ENCODE assay signal across 27 cellular contexts in genomic region chr2:238114331-238114841, GRCh38. TPM values are rescaled to one million over a fixed set of nuclear protein-coding genes. Genes with fewer than 3 reads are reported as not detected.
DNase-seq lines count a peak whose midpoint lies in the region; ATAC-seq and TF ChIP-seq lines count a peak whose summit lies in the region.
"Had no signal": no experiment of that assay in that cellular context is flagged by ENCODE, and none has a peak within 500 bp of the region (broad histone marks: within the 10 kb centered on the region; RNA-seq: fewer than 3 reads in every experiment).

No MANE protein-coding gene starts in this region.

- no peaks in the 10 kb centered on the region for H3K36me3 Mint-ChIP-seq in endodermal cell (ENCODE audit: low read depth)
- H3K36me3 Mint-ChIP-seq in activated CD4-positive, alpha-beta memory T cell treated with anti-CD3 and anti-CD28 coated beads for 36 hours: peaks cover 2% of the 10 kb centered on the region
- H3K36me3 Mint-ChIP-seq: activated CD8-positive, alpha-beta memory T cell treated with anti-CD3 and anti-CD28 coated beads, Interleukin-2, amount 10 ng/mL, durations not matched to agents 7 days and 5 days; CD4-positive, alpha-beta memory T cell had no signal

- intact Hi-C loops in heart left ventricle (cut with DNase I): no loop called here
- intact Hi-C loops in cardiac septum (cut with DNase I): no loop called here
- intact Hi-C loops in mucosa of descending colon (cut with DNase I, micrococcal nuclease): no loop called here
- intact Hi-C loops in activated CD4-positive, alpha-beta memory T cell treated with anti-CD3 and anti-CD28 coated beads for 36 hours (cut with micrococcal nuclease): no loop called here

- TF ChIP-seq POLR2A in heart left ventricle (IDR thresholded peaks at IDR 0.05): no peak

- peaks cover 0 to 32% (median 0%) of the 10 kb centered on the region in 9 donors for H3K27me3 ChIP-seq in heart left ventricle
- peaks cover 6% of the 10 kb centered on the region for H3K27me3 ChIP-seq in endodermal cell (ENCODE audit: control insufficient read depth, insufficient read depth, low read length, poor library complexity, severe bottlenecking)
- H3K27me3 ChIP-seq: SJCRH30, testis had no signal

- H3K4me3 Mint-ChIP-seq in endodermal cell: no peak overlapping the region
- no peak overlapping the region for H3K4me3 Mint-ChIP-seq in activated CD4-positive, alpha-beta memory T cell treated with anti-CD3 and anti-CD28 coated beads for 36 hours
- H3K4me3 Mint-ChIP-seq: activated CD8-positive, alpha-beta memory T cell treated with anti-CD3 and anti-CD28 coated beads, Interleukin-2, amount 10 ng/mL, durations not matched to agents 7 days and 5 days; activated naive CD4-positive, alpha-beta T cell treated with anti-CD3 and anti-CD28 coated beads for 36 hours; activated T-cell treated with anti-CD3 and anti-CD28 coated beads, Interleukin-2, amount 50 U/mL, for 4 hours; CD4-positive, alpha-beta memory T cell; naive thymus-derived CD4-positive, alpha-beta T cell had no signal

- H3K9me3 ChIP-seq in heart left ventricle: peaks cover 0 to 16% (median 7%) of the 10 kb centered on the region in 12 donors
- H3K9me3 ChIP-seq in endodermal cell (ENCODE audit: control insufficient read depth, low read length): peaks cover 10% of the 10 kb centered on the region
- no peaks in the 10 kb centered on the region for H3K9me3 ChIP-seq in mucosa of descending colon
- H3K9me3 ChIP-seq: left lung, testis had no signal

- peaks cover 2% of the 10 kb centered on the region for H3K9me3 Mint-ChIP-seq in endodermal cell
- peaks cover 7% of the 10 kb centered on the region for H3K9me3 Mint-ChIP-seq in activated CD4-positive, alpha-beta memory T cell treated with anti-CD3 and anti-CD28 coated beads for 36 hours

- H3K27me3 Mint-ChIP-seq in endodermal cell (ENCODE audit: insufficient read depth): peaks cover 8% of the 10 kb centered on the region
- peaks cover 9% of the 10 kb centered on the region for H3K27me3 Mint-ChIP-seq in activated CD4-positive, alpha-beta memory T cell treated with anti-CD3 and anti-CD28 coated beads for 36 hours

- POLR2A ChIA-PET in activated CD4-positive, alpha-beta memory T cell treated with anti-CD3 and anti-CD28 coated beads for 36 hours (lab: Charles Lee): no interaction called here

- 67 to 71% (median 70%) methylated on average over 16 of the region's 16 CpGs for WGBS in heart left ventricle, 4 donors
- WGBS in endodermal cell (ENCODE audit: insufficient coverage in 1 of 2, insufficient read length in 1 of 2), 2 experiments: 93 to 99% methylated on average over 13 to 16 of the region's 16 CpGs

- H3K4me3 ChIP-seq in heart left ventricle: no peak overlapping the region
- H3K4me3 ChIP-seq in endodermal cell (ENCODE audit: low read length): no peak overlapping the region
- H3K4me3 ChIP-seq in mucosa of descending colon: no peak overlapping the region
- H3K4me3 ChIP-seq: left lung, SJCRH30, skin epidermis, testis had no signal

- TF ChIP-seq CTCF in heart left ventricle (IDR thresholded peaks at IDR 0.05) (no peak), endodermal cell (conservative IDR thresholded peaks at IDR 0.05) (no peak), mucosa of descending colon (IDR thresholded peaks at IDR 0.05) (no peak)

- DNase-seq in heart left ventricle: peak in 3 of 5 donors; percentile 18 to 51 (median 20)
- DNase-seq in cardiac septum (ENCODE audit: low spot score): no peak
- peak; percentile 39 for DNase-seq in endodermal cell
- DNase-seq in mucosa of descending colon: peak in 2 of 3 donors; percentile 15 to 39
- DNase-seq in activated CD4-positive, alpha-beta memory T cell treated with anti-CD3 and anti-CD28 coated beads for 36 hours: no peak
- DNase-seq: activated CD8-positive, alpha-beta memory T cell treated with anti-CD3 and anti-CD28 coated beads, Interleukin-2, amount 10 ng/mL, durations not matched to agents 7 days and 5 days; activated naive CD4-positive, alpha-beta T cell treated with anti-CD3 and anti-CD28 coated beads for 36 hours; activated T-cell treated with anti-CD3 and anti-CD28 coated beads, Interleukin-2, amount 50 U/mL, for 4 hours; AML-193; amygdala; CD4-positive, alpha-beta memory T cell; IMR-90; midbrain; naive thymus-derived CD4-positive, alpha-beta T cell; NCI-H1694; NCI-H446; NCI-H748 treated with DMSO at 0.1 percent for 48 hours; SJCRH30; stimulated activated naive CD8-positive, alpha-beta T cell treated with anti-CD3 and anti-CD28 coated beads, Interleukin-15, Interleukin-2, amounts not matched to agents 100 U/mL and 50 U/mL, for 24 hours; T1000; testis had no signal

- no peaks in the 10 kb centered on the region for H3K4me1 Mint-ChIP-seq in endodermal cell
- H3K4me1 Mint-ChIP-seq in activated CD4-positive, alpha-beta memory T cell treated with anti-CD3 and anti-CD28 coated beads for 36 hours (ENCODE audit: low read depth): no peaks in the 10 kb centered on the region
- H3K4me1 Mint-ChIP-seq: activated CD8-positive, alpha-beta memory T cell treated with anti-CD3 and anti-CD28 coated beads, Interleukin-2, amount 10 ng/mL, durations not matched to agents 7 days and 5 days had no signal

- no peak overlapping the region for H3K27ac Mint-ChIP-seq in endodermal cell
- no peak overlapping the region for H3K27ac Mint-ChIP-seq in activated CD4-positive, alpha-beta memory T cell treated with anti-CD3 and anti-CD28 coated beads for 36 hours
- H3K27ac Mint-ChIP-seq: activated CD8-positive, alpha-beta memory T cell treated with anti-CD3 and anti-CD28 coated beads, Interleukin-2, amount 10 ng/mL, durations not matched to agents 7 days and 5 days; activated naive CD4-positive, alpha-beta T cell treated with anti-CD3 and anti-CD28 coated beads for 36 hours; CD4-positive, alpha-beta memory T cell; naive thymus-derived CD4-positive, alpha-beta T cell had no signal

- CTCF ChIA-PET in activated CD4-positive, alpha-beta memory T cell treated with anti-CD3 and anti-CD28 coated beads for 36 hours (lab: Charles Lee): no interaction called here

- H3K36me3 ChIP-seq in heart left ventricle (no peaks in the 10 kb centered on the region), endodermal cell (ENCODE audit: control insufficient read depth, insufficient read depth, low read length) (no peaks in the 10 kb centered on the region), mucosa of descending colon (ENCODE audit: low read depth) (no peaks in the 10 kb centered on the region)
- H3K36me3 ChIP-seq: left lung, SJCRH30 had no signal

- H3K9ac ChIP-seq in endodermal cell (ENCODE audit: extremely low read depth, low read length, poor library complexity, severe bottlenecking): no peak overlapping the region

- ATAC-seq in heart left ventricle (no peak), mucosa of descending colon (no peak), GM18519 (IDR thresholded peaks at IDR 0.05; ENCODE audit: low FRiP score, unreplicated experiment) (no peak), HG02763 (IDR thresholded peaks at IDR 0.05; ENCODE audit: unreplicated experiment) (no peak)
- ATAC-seq: activated CD8-positive, alpha-beta memory T cell treated with anti-CD3 and anti-CD28 coated beads, Interleukin-2, amount 10 ng/mL, durations not matched to agents 7 days and 5 days; activated T-cell treated with anti-CD3 and anti-CD28 coated beads, Interleukin-2, amount 50 U/mL, for 4 hours; left lung; naive thymus-derived CD4-positive, alpha-beta T cell; stimulated activated naive CD8-positive, alpha-beta T cell treated with anti-CD3 and anti-CD28 coated beads, Interleukin-15, Interleukin-2, amounts not matched to agents 100 U/mL and 50 U/mL, for 24 hours had no signal

- H3K27ac ChIP-seq in heart left ventricle (no peak overlapping the region), endodermal cell (ENCODE audit: low read depth, low read length) (no peak overlapping the region)
- H3K27ac ChIP-seq: left lung, SJCRH30, skin epidermis, testis had no signal

- H3K4me1 ChIP-seq in heart left ventricle (no peaks in the 10 kb centered on the region), endodermal cell (ENCODE audit: control insufficient read depth, insufficient read depth, low read length) (no peaks in the 10 kb centered on the region), mucosa of descending colon (ENCODE audit: low read depth) (no peaks in the 10 kb centered on the region)
- H3K4me1 ChIP-seq: left lung, testis had no signal

RNA-seq across cellular contexts. Expression of gene ESPNL, which starts 14.2 kb away (rescaled TPM):
- total RNA-seq in heart left ventricle: 1 to 10 TPM in 1 of 9 donors, under 1 TPM in 7, not detected in 1; 0.05 to 1.2 (median 0.23) TPM
- under 1 TPM in 1 of 2 donors, not detected in 1; 0.27 TPM for polyA plus RNA-seq in heart left ventricle
- total RNA-seq in cardiac septum: 0.08 TPM
- under 1 TPM; 0.15 to 0.86 TPM for total RNA-seq in endodermal cell
- 0.32 TPM for polyA plus RNA-seq in endodermal cell (2013, experiment 1 of 2)
- polyA plus RNA-seq in endodermal cell (2013, experiment 2 of 2): 0.25 TPM
- under 1 TPM; 0.23 to 0.63 (median 0.47) TPM for total RNA-seq in mucosa of descending colon
- under 1 TPM; 0.12 to 0.14 TPM for total RNA-seq in activated CD4-positive, alpha-beta memory T cell treated with anti-CD3 and anti-CD28 coated beads for 36 hours
- total RNA-seq: osteocyte had no signal
- polyA plus RNA-seq: CD4-positive, alpha-beta memory T cell; naive thymus-derived CD4-positive, alpha-beta T cell had no signal

RNA-seq across cellular contexts. Expression of gene KLHL30, which starts 24.1 kb away (rescaled TPM):
- 10 to 100 TPM; 19.8 to 43.7 (median 23.2) TPM for total RNA-seq in heart left ventricle
- polyA plus RNA-seq in heart left ventricle: 10 to 100 TPM in 1 of 2 donors, 1 to 10 TPM in 1; 5.1 to 10.7 TPM
- total RNA-seq in cardiac septum: 14.3 TPM
- not detected for total RNA-seq in endodermal cell
- polyA plus RNA-seq in endodermal cell (2013, experiment 1 of 2): 0.25 TPM
- polyA plus RNA-seq in endodermal cell (2013, experiment 2 of 2): 0.41 TPM
- 1 to 10 TPM in 1 of 3 donors, under 1 TPM in 2; 0.17 to 1.1 (median 0.24) TPM for total RNA-seq in mucosa of descending colon
- total RNA-seq in activated CD4-positive, alpha-beta memory T cell treated with anti-CD3 and anti-CD28 coated beads for 36 hours: not detected
- total RNA-seq: A673; activated CD8-positive, alpha-beta memory T cell treated with anti-CD3 and anti-CD28 coated beads, Interleukin-2, amount 10 ng/mL, durations not matched to agents 7 days and 5 days; activated naive CD4-positive, alpha-beta T cell treated with anti-CD3 and anti-CD28 coated beads for 36 hours; activated T-cell treated with anti-CD3 and anti-CD28 coated beads, Interleukin-2, amount 50 U/mL, for 4 hours; CD4-positive, alpha-beta memory T cell; naive thymus-derived CD4-positive, alpha-beta T cell had no signal
- polyA plus RNA-seq: CD4-positive, alpha-beta memory T cell; naive thymus-derived CD4-positive, alpha-beta T cell had no signal

RNA-seq across cellular contexts. Expression of gene ERFE, which starts 44.4 kb away (rescaled TPM):
- total RNA-seq in heart left ventricle (1 to 10 TPM in 1 of 9 donors, under 1 TPM in 5, not detected in 3; 0.23 to 1.8 (median 0.65) TPM), cardiac septum (0.62 TPM), endodermal cell (1 to 10 TPM in 1 of 2 donors, under 1 TPM in 1; 0.48 to 1.6 TPM), mucosa of descending colon (under 1 TPM; 0.38 to 0.58 (median 0.51) TPM)
- polyA plus RNA-seq in heart left ventricle: under 1 TPM; 0.08 to 0.36 TPM
- 3.4 TPM for polyA plus RNA-seq in endodermal cell (2013, experiment 1 of 2)
- polyA plus RNA-seq in endodermal cell (2013, experiment 2 of 2): 2.0 TPM
- not detected for total RNA-seq in activated CD4-positive, alpha-beta memory T cell treated with anti-CD3 and anti-CD28 coated beads for 36 hours
- total RNA-seq: activated CD8-positive, alpha-beta memory T cell treated with anti-CD3 and anti-CD28 coated beads, Interleukin-2, amount 10 ng/mL, durations not matched to agents 7 days and 5 days; CD4-positive, alpha-beta memory T cell had no signal
- polyA plus RNA-seq: CD4-positive, alpha-beta memory T cell; naive thymus-derived CD4-positive, alpha-beta T cell had no signal

RNA-seq across cellular contexts. Expression of gene SCLY, which starts 53.6 kb away (rescaled TPM):
- total RNA-seq in heart left ventricle: 10 to 100 TPM in 6 of 9 donors, 1 to 10 TPM in 3; 8.1 to 14.3 (median 10.6) TPM
- 10 to 100 TPM in 1 of 2 donors, 1 to 10 TPM in 1; 6.9 to 21.2 TPM for polyA plus RNA-seq in heart left ventricle
- 8.8 TPM for total RNA-seq in cardiac septum
- total RNA-seq in endodermal cell: 10 to 100 TPM; 39.0 to 45.0 TPM
- polyA plus RNA-seq in endodermal cell (2013, experiment 1 of 2): 26.0 TPM
- 23.0 TPM for polyA plus RNA-seq in endodermal cell (2013, experiment 2 of 2)
- total RNA-seq in mucosa of descending colon: 10 to 100 TPM; 11.2 to 19.8 (median 19.5) TPM
- total RNA-seq in activated CD4-positive, alpha-beta memory T cell treated with anti-CD3 and anti-CD28 coated beads for 36 hours: 10 to 100 TPM; 47.9 to 51.8 TPM

Comparison
In these comparisons a context has a peak if more than half of its experiments do, and no peak if none do; other contexts are left out.
1. DNase-seq: peak in heart left ventricle (3 of 5), endodermal cell (single experiment) and mucosa of descending colon (2 of 3); none in cardiac septum (single experiment) and activated CD4-positive, alpha-beta memory T cell treated with anti-CD3 and anti-CD28 coated beads for 36 hours (single experiment).